ENCODE assay signal across 2 cellular contexts in genomic region chr17:57368637-57369336, GRCh38.
TF ChIP-seq lines count a peak whose summit lies in the region.

No MANE protein-coding gene starts in this region.

TF ChIP-seq in IMR-90, 13 proteins besides CTCF, POLR2A, EP300 and RAD21:
- no peak for TF ChIP-seq FOS (IDR thresholded peaks at IDR 0.05; ENCODE audit: low read depth, low read length)
- TF ChIP-seq MAZ (IDR thresholded peaks at IDR 0.05; ENCODE audit: borderline replicate concordance, low read depth, low read length) = no peak
- no peak for TF ChIP-seq BHLHE40 (IDR thresholded peaks at IDR 0.05; ENCODE audit: low read depth, low read length)
- TF ChIP-seq MAFK (IDR thresholded peaks at IDR 0.05; ENCODE audit: low read depth, low read length) = no peak
- no peak for TF ChIP-seq USF2 (IDR thresholded peaks at IDR 0.05; ENCODE audit: low read depth, low read length)
- TF ChIP-seq CHD1 (IDR thresholded peaks at IDR 0.05; ENCODE audit: low read depth, low read length) = no peak
- no peak for TF ChIP-seq SMC3 (IDR thresholded peaks at IDR 0.05; ENCODE audit: low read depth, low read length)
- TF ChIP-seq CEBPB (IDR thresholded peaks at IDR 0.05; ENCODE audit: low read depth, low read length) = no peak
- no peak for TF ChIP-seq NFE2L2 (IDR thresholded peaks at IDR 0.05; ENCODE audit: low read depth, low read length)
- TF ChIP-seq ELK1 (IDR thresholded peaks at IDR 0.05; ENCODE audit: borderline replicate concordance, low read depth, low read length) = no peak
- TF ChIP-seq RFX5 (IDR thresholded peaks at IDR 0.05; ENCODE audit: low read depth, low read length) = no peak
- no peak for TF ChIP-seq MXI1 (IDR thresholded peaks at IDR 0.05; ENCODE audit: borderline replicate concordance, low read depth, low read length)
- no peak for TF ChIP-seq RCOR1 (IDR thresholded peaks at IDR 0.05; ENCODE audit: insufficient replicate concordance, low read length)

TF ChIP-seq in endothelial cell of umbilical vein, 7 proteins besides CTCF, POLR2A, EP300 and RAD21:
- TF ChIP-seq MYC (IDR thresholded peaks at IDR 0.05; ENCODE audit: low read depth, low read length) = no peak
- no peak for TF ChIP-seq FOS (IDR thresholded peaks at IDR 0.05; ENCODE audit: borderline replicate concordance, insufficient read depth, low read length)
- no peak for TF ChIP-seq MAX (IDR thresholded peaks at IDR 0.05; ENCODE audit: insufficient read depth, insufficient read length)
- no peak for TF ChIP-seq EZH2 (IDR thresholded peaks at IDR 0.05; ENCODE audit: borderline replicate concordance, low read depth, low read length, severe bottlenecking)
- TF ChIP-seq GATA2 (IDR thresholded peaks at IDR 0.05; ENCODE audit: insufficient read depth, insufficient read length, low read depth, low read length) = no peak
- no peak for TF ChIP-seq JUN (IDR thresholded peaks at IDR 0.05; ENCODE audit: borderline replicate concordance, insufficient read depth, insufficient read length, low read depth)
- no peak for TF ChIP-seq POLR2AphosphoS5 (IDR thresholded peaks at IDR 0.05; ENCODE audit: insufficient read depth, low read depth, low read length)
